22 cellular contexts compared by ENCODE assay signal in genomic region chr3:155407331-155407730, GRCh38.
"Had no signal": no experiment of that assay in that cellular context is flagged by ENCODE, and none has a peak within 500 bp of the region (broad histone marks: within the 10 kb centered on the region; RNA-seq: fewer than 3 reads in every experiment).

No MANE protein-coding gene starts in this region.

- H3K27ac Mint-ChIP-seq: activated CD4-positive, alpha-beta T cell treated with anti-CD3 and anti-CD28 coated beads for 36 hours; activated CD8-positive, alpha-beta T cell treated with anti-CD3 and anti-CD28 coated beads for 36 hours; activated naive CD8-positive, alpha-beta T cell treated with anti-CD3 and anti-CD28 coated beads, Interleukin-2, amount 10 ng/mL, durations not matched to agents 7 days and 5 days; activated T-cell treated with anti-CD3 and anti-CD28 coated beads, Interleukin-2, amount 50 U/mL, for 72 hours; T-cell had no signal

- H3K9me3 ChIP-seq: adrenal gland had no signal

- ATAC-seq: activated CD4-positive, alpha-beta T cell treated with anti-CD3 and anti-CD28 coated beads for 36 hours; activated CD8-positive, alpha-beta T cell treated with anti-CD3 and anti-CD28 coated beads for 36 hours; activated T-cell treated with anti-CD3 and anti-CD28 coated beads, Interleukin-2, amount 50 U/mL, for 72 hours; T-cell had no signal

- H3K36me3 Mint-ChIP-seq: activated naive CD8-positive, alpha-beta T cell treated with anti-CD3 and anti-CD28 coated beads, Interleukin-2, amount 10 ng/mL, durations not matched to agents 7 days and 5 days; T-cell had no signal

- H3K4me1 Mint-ChIP-seq: activated CD4-positive, alpha-beta T cell treated with anti-CD3 and anti-CD28 coated beads for 36 hours; T-cell had no signal

- DNase-seq: activated CD4-positive, alpha-beta T cell treated with anti-CD3 and anti-CD28 coated beads for 36 hours; activated CD4-positive, alpha-beta T cell treated with anti-CD3 and anti-CD28 coated beads, Interleukin-2, amount 50 U/mL, for 1 hour; activated CD4-positive, CD25-positive, alpha-beta regulatory T cell; activated CD8-positive, alpha-beta memory T cell treated with anti-CD3 and anti-CD28 coated beads, Interleukin-2, amount 50 U/mL, for 4 hours; activated CD8-positive, alpha-beta T cell treated with anti-CD3 and anti-CD28 coated beads for 36 hours; activated naive CD4-positive, alpha-beta T cell treated with anti-CD3 and anti-CD28 coated beads, Interleukin-2, amount 50 U/mL, for 16 hours; activated naive CD8-positive, alpha-beta T cell treated with anti-CD3 and anti-CD28 coated beads, Interleukin-2, amount 10 ng/mL, durations not matched to agents 7 days and 5 days; activated T-cell treated with anti-CD3 and anti-CD28 coated beads, Interleukin-2, amount 50 U/mL, for 72 hours; adrenal gland; anterior cingulate cortex; Kasumi-1; KBM-7; NCI-H1105 treated with DMSO at 0.1 percent for 48 hours; NCI-H146; NCI-H187 treated with DMSO at 0.1 percent for 48 hours; NCI-H2081 treated with DMSO at 0.1 percent for 48 hours; NCI-H446; NCI-H524; T-cell; T-helper 2 cell; T1000 had no signal

- H3K4me3 Mint-ChIP-seq: activated CD4-positive, alpha-beta T cell treated with anti-CD3 and anti-CD28 coated beads for 36 hours; activated CD8-positive, alpha-beta T cell treated with anti-CD3 and anti-CD28 coated beads for 36 hours; activated naive CD8-positive, alpha-beta T cell treated with anti-CD3 and anti-CD28 coated beads, Interleukin-2, amount 10 ng/mL, durations not matched to agents 7 days and 5 days; activated T-cell treated with anti-CD3 and anti-CD28 coated beads, Interleukin-2, amount 50 U/mL, for 72 hours; T-cell had no signal

- H3K27me3 Mint-ChIP-seq: activated CD4-positive, alpha-beta T cell treated with anti-CD3 and anti-CD28 coated beads for 36 hours; activated CD8-positive, alpha-beta T cell treated with anti-CD3 and anti-CD28 coated beads for 36 hours; T-cell had no signal

- H3K4me3 ChIP-seq: adrenal gland, SK-N-MC had no signal

- H3K27me3 ChIP-seq: adrenal gland had no signal

- H3K4me1 ChIP-seq: adrenal gland had no signal

- H3K9me3 Mint-ChIP-seq: activated CD8-positive, alpha-beta T cell treated with anti-CD3 and anti-CD28 coated beads for 36 hours; activated naive CD8-positive, alpha-beta T cell treated with anti-CD3 and anti-CD28 coated beads, Interleukin-2, amount 10 ng/mL, durations not matched to agents 7 days and 5 days; activated T-cell treated with anti-CD3 and anti-CD28 coated beads, Interleukin-2, amount 50 U/mL, for 72 hours; T-cell had no signal

- H3K36me3 ChIP-seq: adrenal gland had no signal

- H3K27ac ChIP-seq: adrenal gland, SK-N-MC had no signal
